ENCODE assay signal across 36 cellular contexts in the genomic region with DNA sequence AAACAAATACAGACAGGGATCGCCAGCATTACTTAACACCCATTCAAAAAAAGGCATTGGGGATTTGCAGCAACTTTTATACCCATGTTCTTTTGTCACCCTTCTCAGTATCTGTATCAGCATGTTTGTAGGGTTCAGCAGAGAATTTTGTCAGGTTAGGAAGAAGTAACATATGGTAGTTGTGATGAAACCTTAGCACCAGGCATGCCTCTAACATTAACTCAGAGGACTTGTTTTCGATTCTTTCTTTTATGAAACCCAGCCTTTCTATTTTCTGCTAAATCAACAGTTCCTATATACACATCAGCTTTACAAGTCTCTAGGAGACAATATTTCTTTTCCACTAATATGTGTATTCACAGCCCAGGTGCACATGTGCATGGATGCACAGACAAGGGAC.
"Had no signal": no experiment of that assay in that cellular context is flagged by ENCODE, and none has a peak within 500 bp of the region (broad histone marks: within the 10 kb centered on the region; RNA-seq: fewer than 3 reads in every experiment).

No MANE protein-coding gene starts in this region.

- H3K4me1 Mint-ChIP-seq: activated CD4-positive, alpha-beta memory T cell treated with anti-CD3 and anti-CD28 coated beads, Interleukin-2, amount 10 ng/mL, durations not matched to agents 7 days and 5 days; activated CD4-positive, alpha-beta T cell treated with anti-CD3 and anti-CD28 coated beads for 36 hours; activated CD4-positive, alpha-beta T cell treated with anti-CD3 and anti-CD28 coated beads, Interleukin-2, amount 10 ng/mL, durations not matched to agents 7 days and 5 days; activated naive CD4-positive, alpha-beta T cell treated with anti-CD3 and anti-CD28 coated beads, Interleukin-2, amount 10 ng/mL, durations not matched to agents 7 days and 5 days; activated naive CD4-positive, alpha-beta T cell treated with anti-CD3 and anti-CD28 coated beads, Interleukin-2, amount 50 U/mL, for 24 hours; activated naive CD8-positive, alpha-beta T cell treated with anti-CD3 and anti-CD28 coated beads, Interleukin-2, amount 10 ng/mL, durations not matched to agents 7 days and 5 days; WTC11 had no signal

- H3K27me3 ChIP-seq: body of pancreas, brain microvascular endothelial cell, breast epithelium had no signal

- H3K9me3 ChIP-seq: body of pancreas, breast epithelium had no signal

- H3K4me3 Mint-ChIP-seq: activated CD4-positive, alpha-beta memory T cell treated with anti-CD3 and anti-CD28 coated beads, Interleukin-2, amount 10 ng/mL, durations not matched to agents 7 days and 5 days; activated CD4-positive, alpha-beta T cell treated with anti-CD3 and anti-CD28 coated beads for 36 hours; activated CD4-positive, alpha-beta T cell treated with anti-CD3 and anti-CD28 coated beads, Interleukin-2, amount 10 ng/mL, durations not matched to agents 7 days and 5 days; activated CD8-positive, alpha-beta memory T cell treated with anti-CD3 and anti-CD28 coated beads, Interleukin-2, amount 10 ng/mL, durations not matched to agents 7 days and 5 days; activated CD8-positive, alpha-beta T cell treated with anti-CD3 and anti-CD28 coated beads, Interleukin-2, amount 10 ng/mL, durations not matched to agents 7 days and 5 days; activated naive CD4-positive, alpha-beta T cell treated with anti-CD3 and anti-CD28 coated beads, Interleukin-2, amount 10 ng/mL, durations not matched to agents 7 days and 5 days; activated naive CD4-positive, alpha-beta T cell treated with anti-CD3 and anti-CD28 coated beads, Interleukin-2, amount 50 U/mL, for 24 hours; activated naive CD8-positive, alpha-beta T cell; activated naive CD8-positive, alpha-beta T cell treated with anti-CD3 and anti-CD28 coated beads, Interleukin-2, amount 10 ng/mL, durations not matched to agents 7 days and 5 days; activated naive CD8-positive, alpha-beta T cell treated with anti-CD3 and anti-CD28 coated beads, Interleukin-2, amount 50 U/mL, for 24 hours; activated T-cell treated with anti-CD3 and anti-CD28 coated beads, Interleukin-2, amount 50 U/mL, for 24 hours; T-helper 1 cell treated with Interleukin-12 subunit alpha and Interleukin-12 subunit beta and Interleukin-4 antibody, amounts not matched to agents 30 μg/mL and 1 μg/mL, for 36 hours; T-helper 2 cell treated with Interferon-gamma antibody and Interleukin-4, amounts not matched to agents 5 μg/mL and 100 μg/mL, for 36 hours; WTC11 had no signal

- H3K36me3 ChIP-seq: brain microvascular endothelial cell, breast epithelium, WERI-Rb-1 had no signal

- DNase-seq: activated CD4-positive, alpha-beta memory T cell treated with anti-CD3 and anti-CD28 coated beads, Interleukin-2, amount 10 ng/mL, durations not matched to agents 7 days and 5 days; activated CD4-positive, alpha-beta T cell treated with anti-CD3 and anti-CD28 coated beads for 1 hour; activated CD4-positive, alpha-beta T cell treated with anti-CD3 and anti-CD28 coated beads for 36 hours; activated CD4-positive, alpha-beta T cell treated with anti-CD3 and anti-CD28 coated beads for 48 hours; activated CD4-positive, alpha-beta T cell treated with anti-CD3 and anti-CD28 coated beads, Interleukin-2, amount 10 ng/mL, durations not matched to agents 7 days and 5 days; activated CD4-positive, alpha-beta T cell treated with anti-CD3 and anti-CD28 coated beads, Interleukin-2, amount 50 U/mL, for 48 hours; activated CD4-positive, CD25-positive, alpha-beta regulatory T cell; activated CD8-positive, alpha-beta memory T cell treated with anti-CD3 and anti-CD28 coated beads for 24 hours; activated CD8-positive, alpha-beta memory T cell treated with anti-CD3 and anti-CD28 coated beads, Interleukin-2, amount 10 ng/mL, durations not matched to agents 7 days and 5 days; activated CD8-positive, alpha-beta memory T cell treated with anti-CD3 and anti-CD28 coated beads, Interleukin-2, amount 50 U/mL, for 48 hours; activated CD8-positive, alpha-beta T cell treated with anti-CD3 and anti-CD28 coated beads, Interleukin-2, amount 10 ng/mL, durations not matched to agents 7 days and 5 days; activated effector memory CD4-positive, alpha-beta T cell treated with Interleukin-2 at 50 U/mL for 16 hours; activated gamma-delta T cell; activated naive CD4-positive, alpha-beta T cell treated with anti-CD3 and anti-CD28 coated beads, Interleukin-2, amount 10 ng/mL, durations not matched to agents 7 days and 5 days; activated naive CD4-positive, alpha-beta T cell treated with Interleukin-2 at 50 U/mL for 16 hours; activated naive CD8-positive, alpha-beta T cell treated with anti-CD3 and anti-CD28 coated beads, Interleukin-2, amount 10 ng/mL, durations not matched to agents 7 days and 5 days; activated naive CD8-positive, alpha-beta T cell treated with anti-CD3 and anti-CD28 coated beads, Interleukin-2, amount 50 U/mL, for 24 hours; activated T-cell treated with anti-CD3 and anti-CD28 coated beads, Interleukin-2, amount 50 U/mL, for 24 hours; activated T-cell treated with anti-CD3 and anti-CD28 coated beads, Interleukin-2, amount 50 U/mL, for 48 hours; amygdala; anterior cingulate cortex; body of pancreas; brain microvascular endothelial cell; central memory CD4-positive, alpha-beta T cell; T-helper 1 cell; T-helper 2 cell; T-helper 9 cell; WERI-Rb-1 had no signal

- H3K27ac ChIP-seq: body of pancreas, brain microvascular endothelial cell, breast epithelium, WERI-Rb-1 had no signal

- ATAC-seq: activated CD4-positive, alpha-beta T cell treated with anti-CD3 and anti-CD28 coated beads for 36 hours; activated CD4-positive, CD25-positive, alpha-beta regulatory T cell treated with anti-CD3 and anti-CD28 coated beads, Interleukin-2, amount 50 U/mL, for 24 hours; activated CD8-positive, alpha-beta memory T cell treated with anti-CD3 and anti-CD28 coated beads, Interleukin-2, amount 10 ng/mL, durations not matched to agents 7 days and 5 days; activated CD8-positive, alpha-beta T cell treated with anti-CD3 and anti-CD28 coated beads, Interleukin-2, amount 10 ng/mL, durations not matched to agents 7 days and 5 days; activated naive CD8-positive, alpha-beta T cell treated with anti-CD3 and anti-CD28 coated beads, Interleukin-2, amount 50 U/mL, for 24 hours; body of pancreas; WTC11 had no signal

- H3K4me1 ChIP-seq: breast epithelium had no signal

- H3K27ac Mint-ChIP-seq: activated CD4-positive, alpha-beta memory T cell treated with anti-CD3 and anti-CD28 coated beads, Interleukin-2, amount 10 ng/mL, durations not matched to agents 7 days and 5 days; activated CD4-positive, alpha-beta T cell treated with anti-CD3 and anti-CD28 coated beads for 36 hours; activated CD4-positive, alpha-beta T cell treated with anti-CD3 and anti-CD28 coated beads, Interleukin-2, amount 10 ng/mL, durations not matched to agents 7 days and 5 days; activated CD8-positive, alpha-beta memory T cell treated with anti-CD3 and anti-CD28 coated beads, Interleukin-2, amount 10 ng/mL, durations not matched to agents 7 days and 5 days; activated CD8-positive, alpha-beta T cell treated with anti-CD3 and anti-CD28 coated beads, Interleukin-2, amount 10 ng/mL, durations not matched to agents 7 days and 5 days; activated naive CD4-positive, alpha-beta T cell treated with anti-CD3 and anti-CD28 coated beads, Interleukin-2, amount 10 ng/mL, durations not matched to agents 7 days and 5 days; activated naive CD4-positive, alpha-beta T cell treated with anti-CD3 and anti-CD28 coated beads, Interleukin-2, amount 50 U/mL, for 24 hours; activated naive CD8-positive, alpha-beta T cell; activated naive CD8-positive, alpha-beta T cell treated with anti-CD3 and anti-CD28 coated beads, Interleukin-2, amount 10 ng/mL, durations not matched to agents 7 days and 5 days; activated naive CD8-positive, alpha-beta T cell treated with anti-CD3 and anti-CD28 coated beads, Interleukin-2, amount 50 U/mL, for 24 hours; activated T-cell treated with anti-CD3 and anti-CD28 coated beads, Interleukin-2, amount 50 U/mL, for 24 hours; activated T-helper 2 cell treated with anti-CD3 and anti-CD28 coated beads, Interferon-gamma antibody, Interleukin-2, Interleukin-4, amounts not matched to agents 10 μg/mL and 5 μg/mL and 100 μg/mL, durations not matched to agents 14 hours and 24 hours and 36 hours; T-helper 1 cell treated with Interleukin-12 subunit alpha and Interleukin-12 subunit beta and Interleukin-4 antibody, amounts not matched to agents 30 μg/mL and 1 μg/mL, for 36 hours; T-helper 2 cell treated with Interferon-gamma antibody and Interleukin-4, amounts not matched to agents 5 μg/mL and 100 μg/mL, for 36 hours; WTC11 had no signal

- H3K9me3 Mint-ChIP-seq: activated CD4-positive, alpha-beta memory T cell treated with anti-CD3 and anti-CD28 coated beads, Interleukin-2, amount 10 ng/mL, durations not matched to agents 7 days and 5 days; activated CD4-positive, alpha-beta T cell treated with anti-CD3 and anti-CD28 coated beads, Interleukin-2, amount 10 ng/mL, durations not matched to agents 7 days and 5 days; activated naive CD4-positive, alpha-beta T cell treated with anti-CD3 and anti-CD28 coated beads, Interleukin-2, amount 10 ng/mL, durations not matched to agents 7 days and 5 days; activated naive CD4-positive, alpha-beta T cell treated with anti-CD3 and anti-CD28 coated beads, Interleukin-2, amount 50 U/mL, for 24 hours; activated naive CD8-positive, alpha-beta T cell treated with anti-CD3 and anti-CD28 coated beads, Interleukin-2, amount 10 ng/mL, durations not matched to agents 7 days and 5 days; activated naive CD8-positive, alpha-beta T cell treated with anti-CD3 and anti-CD28 coated beads, Interleukin-2, amount 50 U/mL, for 24 hours; activated T-cell treated with anti-CD3 and anti-CD28 coated beads, Interleukin-2, amount 50 U/mL, for 24 hours; activated T-helper 2 cell treated with anti-CD3 and anti-CD28 coated beads, Interferon-gamma antibody, Interleukin-2, Interleukin-4, amounts not matched to agents 10 μg/mL and 5 μg/mL and 100 μg/mL, durations not matched to agents 14 hours and 24 hours and 36 hours; T-helper 1 cell treated with Interleukin-12 subunit alpha and Interleukin-12 subunit beta and Interleukin-4 antibody, amounts not matched to agents 30 μg/mL and 1 μg/mL, for 36 hours; T-helper 2 cell treated with Interferon-gamma antibody and Interleukin-4, amounts not matched to agents 5 μg/mL and 100 μg/mL, for 36 hours; WTC11 had no signal

- H3K4me3 ChIP-seq: body of pancreas, breast epithelium had no signal

- H3K36me3 Mint-ChIP-seq: activated CD8-positive, alpha-beta memory T cell treated with anti-CD3 and anti-CD28 coated beads, Interleukin-2, amount 10 ng/mL, durations not matched to agents 7 days and 5 days; activated naive CD4-positive, alpha-beta T cell treated with anti-CD3 and anti-CD28 coated beads, Interleukin-2, amount 10 ng/mL, durations not matched to agents 7 days and 5 days; activated naive CD4-positive, alpha-beta T cell treated with anti-CD3 and anti-CD28 coated beads, Interleukin-2, amount 50 U/mL, for 24 hours; activated naive CD8-positive, alpha-beta T cell; activated naive CD8-positive, alpha-beta T cell treated with anti-CD3 and anti-CD28 coated beads, Interleukin-2, amount 10 ng/mL, durations not matched to agents 7 days and 5 days; WTC11 had no signal

- H3K27me3 Mint-ChIP-seq: activated CD4-positive, alpha-beta memory T cell treated with anti-CD3 and anti-CD28 coated beads, Interleukin-2, amount 10 ng/mL, durations not matched to agents 7 days and 5 days; activated CD4-positive, alpha-beta T cell treated with anti-CD3 and anti-CD28 coated beads for 36 hours; activated CD8-positive, alpha-beta memory T cell treated with anti-CD3 and anti-CD28 coated beads, Interleukin-2, amount 10 ng/mL, durations not matched to agents 7 days and 5 days; activated naive CD4-positive, alpha-beta T cell treated with anti-CD3 and anti-CD28 coated beads, Interleukin-2, amount 10 ng/mL, durations not matched to agents 7 days and 5 days; activated naive CD4-positive, alpha-beta T cell treated with anti-CD3 and anti-CD28 coated beads, Interleukin-2, amount 50 U/mL, for 24 hours; activated naive CD8-positive, alpha-beta T cell; activated naive CD8-positive, alpha-beta T cell treated with anti-CD3 and anti-CD28 coated beads, Interleukin-2, amount 10 ng/mL, durations not matched to agents 7 days and 5 days; activated naive CD8-positive, alpha-beta T cell treated with anti-CD3 and anti-CD28 coated beads, Interleukin-2, amount 50 U/mL, for 24 hours; activated T-cell treated with anti-CD3 and anti-CD28 coated beads, Interleukin-2, amount 50 U/mL, for 24 hours had no signal
